Comparison of ENCODE assay signal across 36 cellular contexts in genomic region chr10:52762088-52762487, GRCh38. TPM values are rescaled to one million over a fixed set of nuclear protein-coding genes. Genes with fewer than 3 reads are reported as not detected.
"Had no signal": no experiment of that assay in that cellular context is flagged by ENCODE, and none has a peak within 500 bp of the region (broad histone marks: within the 10 kb centered on the region; RNA-seq: fewer than 3 reads in every experiment).

No MANE protein-coding gene starts in this region.

- H3K27me3 Mint-ChIP-seq: natural killer cell treated with Interleukin-12 subunit alpha and Interleukin-12 subunit beta and Interleukin-15 and Interleukin-18, amount 100 ng/mL, for 72 hours; stimulated activated memory B cell treated with anti-CD40 and anti-IgM and Interleukin-4, amounts not matched to agents 10 μg/mL and 1 μg/mL and 100 μg/mL, for 72 hours; stimulated activated naive CD8-positive, alpha-beta T cell treated with anti-CD3 and anti-CD28 coated beads, Interleukin-15, amount 100 ng/mL, for 72 hours; type B pancreatic cell had no signal

- H3K4me3 Mint-ChIP-seq: naive thymus-derived CD8-positive, alpha-beta T cell; natural killer cell treated with Interleukin-12 subunit alpha and Interleukin-12 subunit beta and Interleukin-15 and Interleukin-18, amount 100 ng/mL, for 72 hours; nephron progenitor cell; neural crest cell; stimulated activated memory B cell treated with anti-CD40 and anti-IgM and Interleukin-4, amounts not matched to agents 10 μg/mL and 1 μg/mL and 100 μg/mL, for 72 hours; stimulated activated naive CD8-positive, alpha-beta T cell treated with anti-CD3 and anti-CD28 coated beads, Interleukin-15, amount 100 ng/mL, for 72 hours; type B pancreatic cell had no signal

- H3K27ac Mint-ChIP-seq: naive thymus-derived CD8-positive, alpha-beta T cell; natural killer cell treated with Interleukin-12 subunit alpha and Interleukin-12 subunit beta and Interleukin-15 and Interleukin-18, amount 100 ng/mL, for 72 hours; nephron progenitor cell; progenitor cell of endocrine pancreas; stimulated activated memory B cell treated with anti-CD40 and anti-IgM and Interleukin-4, amounts not matched to agents 10 μg/mL and 1 μg/mL and 100 μg/mL, for 72 hours; stimulated activated naive CD8-positive, alpha-beta T cell treated with anti-CD3 and anti-CD28 coated beads, Interleukin-15, amount 100 ng/mL, for 72 hours; type B pancreatic cell had no signal

- H3K36me3 ChIP-seq: neutrophil, ovary, spleen, suprapubic skin, tibial artery, transverse colon, upper lobe of right lung, uterus had no signal

- H3K27me3 ChIP-seq: neutrophil, ovary, spleen, suprapubic skin, testis, tibial artery, transverse colon, upper lobe of right lung, uterus had no signal

- DNase-seq: naive thymus-derived CD8-positive, alpha-beta T cell; nephron progenitor cell; nucleus accumbens; ovary; posterior cingulate gyrus; psoas muscle; right cardiac atrium; spleen; stimulated activated CD4-positive, alpha-beta T cell treated with anti-CD3 and anti-CD28 coated beads, Interleukin-12 subunit alpha, Interleukin-12 subunit beta, amount 100 ng/mL, for 4 hours; stimulated activated CD4-positive, alpha-beta T cell treated with anti-CD3 and anti-CD28 coated beads, Interleukin-1b, Interleukin-23, amount 100 ng/mL, for 48 hours; stimulated activated CD4-positive, alpha-beta T cell treated with anti-CD3 and anti-CD28 coated beads, Interleukin-4, amount 100 ng/mL, for 1 hour; stimulated activated CD4-positive, alpha-beta T cell treated with anti-CD3 and anti-CD28 coated beads, Interleukin-4, amount 100 ng/mL, for 4 hours; stimulated activated CD8-positive, alpha-beta memory T cell treated with anti-CD3 and anti-CD28 coated beads, Interleukin-4, amount 100 ng/mL, for 48 hours; stimulated activated naive CD4-positive, alpha-beta T cell; stimulated activated naive CD8-positive, alpha-beta T cell treated with anti-CD3 and anti-CD28 coated beads, Interleukin-15, amount 100 ng/mL, for 72 hours; stimulated activated naive CD8-positive, alpha-beta T cell treated with anti-CD3 and anti-CD28 coated beads, Interleukin-15, Interleukin-2, amounts not matched to agents 100 U/mL and 50 U/mL, for 24 hours; substantia nigra; testis; tibial artery; transverse colon; upper lobe of right lung; uterus had no signal

- H3K4me3 ChIP-seq: ovary, psoas muscle, skin epidermis, smooth muscle cell, spleen, suprapubic skin, testis, tibial artery, transverse colon, upper lobe of right lung, uterus had no signal

- H3K9me3 ChIP-seq: neutrophil, ovary, psoas muscle, spleen, suprapubic skin, testis, tibial artery, transverse colon, upper lobe of right lung, uterus had no signal

- H3K9ac ChIP-seq: parathyroid adenoma had no signal

- H3K27ac ChIP-seq: neutrophil, ovary, parathyroid adenoma, psoas muscle, skin epidermis, spleen, suprapubic skin, testis, tibial artery, transverse colon, upper lobe of right lung, uterus had no signal

- H3K4me1 Mint-ChIP-seq: nephron progenitor cell; neural crest cell; stimulated activated memory B cell treated with anti-CD40 and anti-IgM and Interleukin-4, amounts not matched to agents 10 μg/mL and 1 μg/mL and 100 μg/mL, for 72 hours; stimulated activated naive CD8-positive, alpha-beta T cell treated with anti-CD3 and anti-CD28 coated beads, Interleukin-15, amount 100 ng/mL, for 72 hours had no signal

- H3K9me3 Mint-ChIP-seq: nephron progenitor cell; stimulated activated memory B cell treated with anti-CD40 and anti-IgM and Interleukin-4, amounts not matched to agents 10 μg/mL and 1 μg/mL and 100 μg/mL, for 72 hours had no signal

- H3K4me2 ChIP-seq: smooth muscle cell had no signal

- H3K36me3 Mint-ChIP-seq: naive thymus-derived CD8-positive, alpha-beta T cell; natural killer cell treated with Interleukin-12 subunit alpha and Interleukin-12 subunit beta and Interleukin-15 and Interleukin-18, amount 100 ng/mL, for 72 hours; stimulated activated memory B cell treated with anti-CD40 and anti-IgM and Interleukin-4, amounts not matched to agents 10 μg/mL and 1 μg/mL and 100 μg/mL, for 72 hours; type B pancreatic cell had no signal

- H3K4me1 ChIP-seq: parathyroid adenoma, psoas muscle, suprapubic skin, tibial artery, transverse colon, uterus had no signal

- H2AFZ ChIP-seq: parathyroid adenoma had no signal

- H3K79me2 ChIP-seq: parathyroid adenoma had no signal

RNA-seq across cellular contexts. Expression of gene MBL2, which starts 10.5 kb away (rescaled TPM):
- total RNA-seq: naive thymus-derived CD8-positive, alpha-beta T cell; natural killer cell treated with Interleukin-12 subunit alpha and Interleukin-12 subunit beta and Interleukin-15 and Interleukin-18, amount 100 ng/mL, for 72 hours; neural crest cell; omental fat pad; ovary; progenitor cell of endocrine pancreas; psoas muscle; renal cortical epithelial cell; right cardiac atrium; sciatic nerve; suprapubic skin; transverse colon; upper lobe of right lung; urinary bladder; uterus had no signal
- polyA plus RNA-seq: naive thymus-derived CD8-positive, alpha-beta T cell; ovary; psoas muscle; right cardiac atrium; smooth muscle cell had no signal
